Comparison of ENCODE assay signal across 8 cellular contexts in genomic region chr19:2478324-2478755, GRCh38. TPM values are rescaled to one million over a fixed set of nuclear protein-coding genes. Genes with fewer than 3 reads are reported as not detected.
A peak's percentile ranks its signal among the peaks of the same experiment; 100 is the strongest.
DNase-seq lines count a peak whose midpoint lies in the region; ATAC-seq, FAIRE-seq and TF ChIP-seq lines count a peak whose summit lies in the region.

No MANE protein-coding gene starts in this region.

- H3K4me1 Mint-ChIP-seq in CD14-positive monocyte = peaks cover 21% of the 10 kb centered on the region
- peaks cover 27% of the 10 kb centered on the region for H3K4me1 Mint-ChIP-seq in stimulated activated effector memory CD8-positive, alpha-beta T cell treated with anti-CD3 and anti-CD28 coated beads, Interleukin-12 subunit alpha, Interleukin-12 subunit beta, amount 100 ng/mL, for 72 hours

- peaks cover 0 to 14% (median 1%) of the 10 kb centered on the region in 3 donors for H3K27me3 Mint-ChIP-seq in CD14-positive monocyte (ENCODE audit: low read depth in 3 of 3)

- no peak for FAIRE-seq in HTR-8/SVneo (lab: Jason Lieb, UNC)

- peak; percentile 76 for DNase-seq in CD14-positive monocyte (ENCODE audit: low spot score)
- peak; percentile 93 for DNase-seq in KBM-7
- peak; percentile 43 for DNase-seq in T-helper 22 cell (ENCODE audit: low read depth)
- no peak for DNase-seq in coronary artery (ENCODE audit: low spot score)
- DNase-seq in stimulated activated effector memory CD8-positive, alpha-beta T cell treated with anti-CD3 and anti-CD28 coated beads, Interleukin-12 subunit alpha, Interleukin-12 subunit beta, amount 100 ng/mL, for 72 hours (ENCODE audit: low spot score in 2 of 2) = peak; percentile 17 to 71
- no peak for DNase-seq in HTR-8/SVneo (ENCODE audit: insufficient read length, low spot score)

- peak in 1 of 2 donors; percentile 33 for TF ChIP-seq RAD21 in liver (IDR thresholded peaks at IDR 0.05)

- no peaks in the 10 kb centered on the region for H3K27me3 ChIP-seq in liver (ENCODE audit: control insufficient read depth in 4 of 4, insufficient read depth in 4 of 4, low read length in 3 of 4)

- H3K9me3 Mint-ChIP-seq in CD14-positive monocyte = peaks cover 9 to 15% (median 11%) of the 10 kb centered on the region in 7 donors
- H3K9me3 Mint-ChIP-seq in stimulated activated effector memory CD8-positive, alpha-beta T cell treated with anti-CD3 and anti-CD28 coated beads, Interleukin-12 subunit alpha, Interleukin-12 subunit beta, amount 100 ng/mL, for 72 hours = no peaks in the 10 kb centered on the region

- ATAC-seq in stimulated activated effector memory CD8-positive, alpha-beta T cell treated with anti-CD3 and anti-CD28 coated beads, Interleukin-12 subunit alpha, Interleukin-12 subunit beta, amount 100 ng/mL, for 72 hours = no peak
- no peak for ATAC-seq in HG03342 (IDR thresholded peaks at IDR 0.05; ENCODE audit: unreplicated experiment)

- H3K36me3 ChIP-seq in liver (ENCODE audit: control insufficient read depth in 4 of 4, insufficient read depth in 3 of 4, low read depth in 1 of 4, low read length in 3 of 4) = peaks cover 4 to 7% (median 6%) of the 10 kb centered on the region in 4 donors

- H3K27ac ChIP-seq in coronary artery (peak overlapping the region; percentile 88 to 96), liver (ENCODE audit: low read depth in 1 of 2, low read length in 2 of 2) (peak overlapping the region; percentile 91 to 94)

- peak overlapping the region; percentile 88 for H3K4me3 ChIP-seq in coronary artery
- H3K4me3 ChIP-seq in liver (ENCODE audit: low read depth in 1 of 3, low read length in 3 of 3) = peak overlapping the region; percentile 81 to 99 (median 89)

- WGBS in liver = 2% methylated on average over 18 of the region's 18 CpGs

- intact Hi-C loops in CD14-positive monocyte (cut with micrococcal nuclease) = loop anchor here (2.0 to 5.0 kb wide), 4 partner anchors 16 to 159 kb away; no protein-coding TSS in a partner anchor

- peak overlapping the region; percentile 91 to 96 (median 94) for H3K27ac Mint-ChIP-seq in CD14-positive monocyte
- H3K27ac Mint-ChIP-seq in stimulated activated effector memory CD8-positive, alpha-beta T cell treated with anti-CD3 and anti-CD28 coated beads, Interleukin-12 subunit alpha, Interleukin-12 subunit beta, amount 100 ng/mL, for 72 hours = peak overlapping the region; percentile 96

- H3K36me3 Mint-ChIP-seq in CD14-positive monocyte = peaks cover 16 to 19% of the 10 kb centered on the region in 2 donors
- H3K36me3 Mint-ChIP-seq in stimulated activated effector memory CD8-positive, alpha-beta T cell treated with anti-CD3 and anti-CD28 coated beads, Interleukin-12 subunit alpha, Interleukin-12 subunit beta, amount 100 ng/mL, for 72 hours = peaks cover 50% of the 10 kb centered on the region

- in situ Hi-C loops in KBM-7 (cut with MboI; ENCODE audit: low pct_unique_long_range_greater_than_20kb, low sequenced_read_pairs) = no loop called here

- H3K4me1 ChIP-seq in liver (ENCODE audit: control insufficient read depth in 4 of 4, insufficient read depth in 4 of 4, low read length in 3 of 4) = peaks cover 0 to 9% (median 7%) of the 10 kb centered on the region in 4 donors

- H3K9ac ChIP-seq in liver (ENCODE audit: low read depth in 1 of 2, low read length in 2 of 2) = peak overlapping the region; percentile 45 to 74

- no peaks in the 10 kb centered on the region for H3K9me3 ChIP-seq in liver (ENCODE audit: control insufficient read depth in 4 of 4, low read length in 3 of 4)

- peak; percentile 22 for TF ChIP-seq CTCF in CD14-positive monocyte (IDR thresholded peaks at IDR 0.05)
- no peak for TF ChIP-seq CTCF in coronary artery (IDR thresholded peaks at IDR 0.05)
- TF ChIP-seq CTCF in liver (IDR thresholded peaks at IDR 0.05; ENCODE audit: low read depth, low read length, missing input control) = peak; percentile 17

- H3K4me3 Mint-ChIP-seq in CD14-positive monocyte = peak overlapping the region; percentile 99 to 100
- peak overlapping the region; percentile 97 for H3K4me3 Mint-ChIP-seq in stimulated activated effector memory CD8-positive, alpha-beta T cell treated with anti-CD3 and anti-CD28 coated beads, Interleukin-12 subunit alpha, Interleukin-12 subunit beta, amount 100 ng/mL, for 72 hours

TF ChIP-seq in liver, 16 proteins besides CTCF, POLR2A, EP300 and RAD21:
- TF ChIP-seq FOXA1 (IDR thresholded peaks at IDR 0.05) (no peak), GABPA (IDR thresholded peaks at IDR 0.05 in 1 of 2, conservative IDR thresholded peaks at IDR 0.05 in 1 of 2) (no peak), YY1 (IDR thresholded peaks at IDR 0.05) (peak; percentile 16), ZBTB33 (IDR thresholded peaks at IDR 0.05) (peak; percentile 42), HNF4A (conservative IDR thresholded peaks at IDR 0.05) (peak in 1 of 2 donors; percentile 66), RXRA (IDR thresholded peaks at IDR 0.05) (peak in 1 of 2 donors; percentile 58)
TF ChIP-seq in liver: peak in this region for 4.

RNA-seq across cellular contexts. Expression of gene GADD45B, which starts 2.4 kb away (rescaled TPM):
- polyA plus RNA-seq in CD14-positive monocyte (10 to 100 TPM; 67.4 to 76.2 TPM), liver (10 to 100 TPM; 83.4 to 86.3 TPM)
- total RNA-seq in liver = 10 to 100 TPM; 11.6 to 81.3 TPM

RNA-seq across cellular contexts. Expression of gene LMNB2, which starts 21.6 kb away (rescaled TPM):
- polyA plus RNA-seq in CD14-positive monocyte (1 to 10 TPM; 2.3 to 4.2 TPM), liver (1 to 10 TPM in 1 of 2 donors, under 1 TPM in 1; 0.97 to 6.2 TPM)
- 10 to 100 TPM in 1 of 2 donors, 1 to 10 TPM in 1; 5.6 to 38.5 TPM for total RNA-seq in liver

RNA-seq across cellular contexts. Expression of gene TIMM13, which starts 51.0 kb away (rescaled TPM):
- polyA plus RNA-seq in CD14-positive monocyte (10 to 100 TPM; 72.4 to 89.3 TPM), liver (100 to 1,000 TPM in 1 of 2 donors, 10 to 100 TPM in 1; 58.8 to 137 TPM)
- total RNA-seq in liver = 10 to 100 TPM; 21.6 to 28.0 TPM

Comparison
In these comparisons a context has a peak if more than half of its experiments do, and no peak if none do; other contexts are left out.
1. DNase-seq: peak in CD14-positive monocyte (single experiment), KBM-7 (single experiment), T-helper 22 cell (single experiment) and stimulated activated effector memory CD8-positive, alpha-beta T cell treated with anti-CD3 and anti-CD28 coated beads, Interleukin-12 subunit alpha, Interleukin-12 subunit beta, amount 100 ng/mL, for 72 hours (2 of 2); none in coronary artery (single experiment) and HTR-8/SVneo (single experiment).